27 cellular contexts compared by ENCODE assay signal in the genomic region with DNA sequence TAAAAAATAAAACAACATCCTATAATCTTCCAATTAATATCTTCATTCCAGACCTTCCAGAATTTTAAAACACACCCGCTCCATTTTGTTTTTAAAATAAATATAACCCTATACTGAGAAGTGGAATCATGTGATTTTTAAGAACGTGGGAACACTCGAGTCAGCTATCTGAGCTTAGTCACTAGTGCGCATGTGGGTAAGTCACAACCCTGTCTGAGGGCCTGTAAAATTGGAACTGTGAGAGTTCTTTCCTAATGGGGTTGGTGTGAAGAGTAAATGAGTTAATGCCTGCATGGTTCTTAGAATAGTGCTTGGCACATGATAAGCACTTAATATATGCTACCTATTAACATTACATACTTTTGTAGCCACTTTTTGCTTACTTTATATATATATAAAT. TPM values are rescaled to one million over a fixed set of nuclear protein-coding genes. Genes with fewer than 3 reads are reported as not detected.
DNase-seq lines count a peak whose midpoint lies in the region; ATAC-seq and TF ChIP-seq lines count a peak whose summit lies in the region.
"Had no signal": no experiment of that assay in that cellular context is flagged by ENCODE, and none has a peak within 500 bp of the region (broad histone marks: within the 10 kb centered on the region; RNA-seq: fewer than 3 reads in every experiment).

No MANE protein-coding gene starts in this region.

- H3K9me3 Mint-ChIP-seq in activated CD4-positive, alpha-beta T cell treated with anti-CD3 and anti-CD28 coated beads, Interleukin-2, amount 10 ng/mL, durations not matched to agents 24 days and 14 days, result no peaks in the 10 kb centered on the region
- no peaks in the 10 kb centered on the region for H3K9me3 Mint-ChIP-seq in mesothelial cell of epicardium
- no peaks in the 10 kb centered on the region for H3K9me3 Mint-ChIP-seq in WTC11
- no peaks in the 10 kb centered on the region for H3K9me3 Mint-ChIP-seq in nephron progenitor cell
- H3K9me3 Mint-ChIP-seq in CD8-positive, alpha-beta memory T cell, result no peaks in the 10 kb centered on the region
- H3K9me3 Mint-ChIP-seq: activated naive CD4-positive, alpha-beta T cell treated with anti-CD3 and anti-CD28 coated beads, Interleukin-2, amount 10 ng/mL, durations not matched to agents 7 days and 5 days; activated T-cell treated with anti-CD3 and anti-CD28 coated beads, Interleukin-2, amount 50 U/mL, for 72 hours; effector memory CD8-positive, alpha-beta T cell; natural killer cell had no signal

- H3K4me1 Mint-ChIP-seq in activated CD4-positive, alpha-beta T cell treated with anti-CD3 and anti-CD28 coated beads, Interleukin-2, amount 10 ng/mL, durations not matched to agents 24 days and 14 days, result no peaks in the 10 kb centered on the region
- H3K4me1 Mint-ChIP-seq in mesothelial cell of epicardium (peaks cover 36% of the 10 kb centered on the region), WTC11 (no peaks in the 10 kb centered on the region), nephron progenitor cell (peaks cover 21% of the 10 kb centered on the region)
- H3K4me1 Mint-ChIP-seq in CD8-positive, alpha-beta memory T cell, result no peaks in the 10 kb centered on the region
- H3K4me1 Mint-ChIP-seq: activated CD4-positive, alpha-beta T cell treated with anti-CD3 and anti-CD28 coated beads for 36 hours; activated naive CD4-positive, alpha-beta T cell treated with anti-CD3 and anti-CD28 coated beads, Interleukin-2, amount 10 ng/mL, durations not matched to agents 7 days and 5 days; natural killer cell had no signal

- no peak overlapping the region for H3K4me3 Mint-ChIP-seq in activated CD4-positive, alpha-beta T cell treated with anti-CD3 and anti-CD28 coated beads, Interleukin-2, amount 10 ng/mL, durations not matched to agents 24 days and 14 days
- H3K4me3 Mint-ChIP-seq in mesothelial cell of epicardium (no peak overlapping the region), WTC11 (no peak overlapping the region), nephron progenitor cell (no peak overlapping the region)
- H3K4me3 Mint-ChIP-seq in CD8-positive, alpha-beta memory T cell, result no peak overlapping the region
- H3K4me3 Mint-ChIP-seq: activated CD4-positive, alpha-beta T cell treated with anti-CD3 and anti-CD28 coated beads for 36 hours; activated naive CD4-positive, alpha-beta T cell treated with anti-CD3 and anti-CD28 coated beads, Interleukin-2, amount 10 ng/mL, durations not matched to agents 7 days and 5 days; activated T-cell treated with anti-CD3 and anti-CD28 coated beads, Interleukin-2, amount 50 U/mL, for 72 hours; effector memory CD8-positive, alpha-beta T cell; natural killer cell had no signal

- H3K27me3 Mint-ChIP-seq in activated CD4-positive, alpha-beta T cell treated with anti-CD3 and anti-CD28 coated beads, Interleukin-2, amount 10 ng/mL, durations not matched to agents 24 days and 14 days, result peaks cover under 1% of the 10 kb centered on the region
- H3K27me3 Mint-ChIP-seq in mesothelial cell of epicardium (ENCODE audit: low read depth) (no peaks in the 10 kb centered on the region), WTC11 (ENCODE audit: low read depth) (no peaks in the 10 kb centered on the region), nephron progenitor cell (ENCODE audit: low read depth, poor library complexity) (peaks cover 3% of the 10 kb centered on the region)
- H3K27me3 Mint-ChIP-seq in CD8-positive, alpha-beta memory T cell, result no peaks in the 10 kb centered on the region
- H3K27me3 Mint-ChIP-seq: activated CD4-positive, alpha-beta T cell treated with anti-CD3 and anti-CD28 coated beads for 36 hours; activated naive CD4-positive, alpha-beta T cell treated with anti-CD3 and anti-CD28 coated beads, Interleukin-2, amount 10 ng/mL, durations not matched to agents 7 days and 5 days had no signal

- ATAC-seq in WTC11, result no peak
- ATAC-seq: activated CD4-positive, alpha-beta T cell treated with anti-CD3 and anti-CD28 coated beads for 36 hours; activated T-cell treated with anti-CD3 and anti-CD28 coated beads, Interleukin-2, amount 50 U/mL, for 72 hours; effector memory CD8-positive, alpha-beta T cell; esophagus mucosa; left colon; natural killer cell; PC-3 had no signal

- no peaks in the 10 kb centered on the region for H3K36me3 ChIP-seq in CD8-positive, alpha-beta memory T cell (ENCODE audit: insufficient read depth, low read length)
- H3K36me3 ChIP-seq: HAP-1 had no signal

- H3K4me3 ChIP-seq in fibroblast of villous mesenchyme (ENCODE audit: low read depth, low read length), result no peak overlapping the region
- H3K4me3 ChIP-seq in CD8-positive, alpha-beta memory T cell (ENCODE audit: low read length), result no peak overlapping the region
- H3K4me3 ChIP-seq: HAP-1 had no signal

- TF ChIP-seq CTCF in fibroblast of villous mesenchyme (IDR thresholded peaks at IDR 0.05; ENCODE audit: insufficient read depth, low read depth, low read length), result no peak
- TF ChIP-seq CTCF in mesothelial cell of epicardium (IDR thresholded peaks at IDR 0.05; ENCODE audit: unreplicated experiment), result no peak
- TF ChIP-seq CTCF in WTC11 (IDR thresholded peaks at IDR 0.05), result no peak
- no peak for TF ChIP-seq CTCF in nephron progenitor cell (IDR thresholded peaks at IDR 0.05)

- no peaks in the 10 kb centered on the region for H3K4me1 ChIP-seq in CD8-positive, alpha-beta memory T cell (ENCODE audit: insufficient read depth, low read length)
- H3K4me1 ChIP-seq: HAP-1, parathyroid adenoma had no signal

- H3K27me3 ChIP-seq in CD8-positive, alpha-beta memory T cell (ENCODE audit: insufficient read depth, low read length, poor library complexity, severe bottlenecking), result no peaks in the 10 kb centered on the region

- intact Hi-C loops in activated CD4-positive, alpha-beta T cell treated with anti-CD3 and anti-CD28 coated beads, Interleukin-2, amount 10 ng/mL, durations not matched to agents 24 days and 14 days (cut with micrococcal nuclease), result no loop called here

- H3K27ac ChIP-seq in CD8-positive, alpha-beta memory T cell (ENCODE audit: low read depth, low read length), result no peak overlapping the region
- H3K27ac ChIP-seq: 22Rv1, parathyroid adenoma had no signal

- DNase-seq in activated CD4-positive, alpha-beta T cell treated with anti-CD3 and anti-CD28 coated beads, Interleukin-2, amount 10 ng/mL, durations not matched to agents 24 days and 14 days, result peak; percentile 45
- DNase-seq in activated CD4-positive, alpha-beta T cell treated with anti-CD3 and anti-CD28 coated beads, Interleukin-2, amount 50 U/mL, for 4 hours, result no peak
- DNase-seq in fibroblast of villous mesenchyme (ENCODE audit: low read depth), result peak; percentile 68
- DNase-seq in mesothelial cell of epicardium (ENCODE audit: low spot score in 2 of 2, unreplicated experiment in 2 of 2), result no peak
- DNase-seq in WTC11 (ENCODE audit: low spot score), result no peak
- DNase-seq in nephron progenitor cell, result no peak
- DNase-seq in CD8-positive, alpha-beta memory T cell, result no peak
- no peak for DNase-seq in SKM-1 treated with dmso at 0.1 percent for 144 hours (lab: John Stamatoyannopoulos, UW; ENCODE audit: unreplicated experiment)
- DNase-seq: activated CD4-positive, alpha-beta T cell treated with anti-CD3 and anti-CD28 coated beads for 36 hours; activated naive CD4-positive, alpha-beta T cell treated with anti-CD3 and anti-CD28 coated beads, Interleukin-2, amount 10 ng/mL, durations not matched to agents 7 days and 5 days; activated T-cell treated with anti-CD3 and anti-CD28 coated beads, Interleukin-2, amount 50 U/mL, for 72 hours; AML-193; DMS53; effector memory CD8-positive, alpha-beta T cell; glutamatergic neuron; left colon; midbrain; natural killer cell; NCI-H1105 treated with DMSO at 0.1 percent for 48 hours; NCI-H2081; NCI-H345; PC-3; SHP77 treated with DMSO at 0.1 percent for 48 hours had no signal

- H3K27ac Mint-ChIP-seq in activated CD4-positive, alpha-beta T cell treated with anti-CD3 and anti-CD28 coated beads, Interleukin-2, amount 10 ng/mL, durations not matched to agents 24 days and 14 days, result no peak overlapping the region
- peak overlapping the region; percentile 63 for H3K27ac Mint-ChIP-seq in mesothelial cell of epicardium
- no peak overlapping the region for H3K27ac Mint-ChIP-seq in WTC11
- no peak overlapping the region for H3K27ac Mint-ChIP-seq in nephron progenitor cell
- H3K27ac Mint-ChIP-seq in CD8-positive, alpha-beta memory T cell, result no peak overlapping the region
- H3K27ac Mint-ChIP-seq: activated CD4-positive, alpha-beta T cell treated with anti-CD3 and anti-CD28 coated beads for 36 hours; activated naive CD4-positive, alpha-beta T cell treated with anti-CD3 and anti-CD28 coated beads, Interleukin-2, amount 10 ng/mL, durations not matched to agents 7 days and 5 days; activated T-cell treated with anti-CD3 and anti-CD28 coated beads, Interleukin-2, amount 50 U/mL, for 72 hours; effector memory CD8-positive, alpha-beta T cell; natural killer cell had no signal

- POLR2A ChIA-PET in WTC11 (lab: Charles Lee), result no interaction called here
- POLR2A ChIA-PET in CD8-positive, alpha-beta memory T cell (lab: Charles Lee), result no interaction called here

- no peaks in the 10 kb centered on the region for H3K9me3 ChIP-seq in CD8-positive, alpha-beta memory T cell (ENCODE audit: low read length)
- H3K9me3 ChIP-seq: HAP-1 had no signal

- CTCF ChIA-PET in WTC11 (lab: Charles Lee), result interaction anchor here (1.4 kb wide), 1 partner anchor 45 kb away, joined by 3 read pairs; no protein-coding TSS in a partner anchor
- CTCF ChIA-PET in CD8-positive, alpha-beta memory T cell (lab: Charles Lee), result interaction anchor here (1.3 kb wide), 1 partner anchor 174 kb away, joined by 3 read pairs; no protein-coding TSS in a partner anchor

- H3K36me3 Mint-ChIP-seq in activated CD4-positive, alpha-beta T cell treated with anti-CD3 and anti-CD28 coated beads, Interleukin-2, amount 10 ng/mL, durations not matched to agents 24 days and 14 days (ENCODE audit: low read depth), result no peaks in the 10 kb centered on the region
- H3K36me3 Mint-ChIP-seq in mesothelial cell of epicardium, result no peaks in the 10 kb centered on the region
- H3K36me3 Mint-ChIP-seq in WTC11, result no peaks in the 10 kb centered on the region
- no peaks in the 10 kb centered on the region for H3K36me3 Mint-ChIP-seq in nephron progenitor cell (ENCODE audit: low read depth)
- H3K36me3 Mint-ChIP-seq in CD8-positive, alpha-beta memory T cell, result no peaks in the 10 kb centered on the region
- H3K36me3 Mint-ChIP-seq: activated naive CD4-positive, alpha-beta T cell treated with anti-CD3 and anti-CD28 coated beads, Interleukin-2, amount 10 ng/mL, durations not matched to agents 7 days and 5 days; natural killer cell had no signal

TF ChIP-seq in WTC11, 78 proteins besides CTCF, POLR2A, EP300 and RAD21 (continues in another document):
- TF ChIP-seq ETV6 (CRISPR knock-in tag; IDR thresholded peaks at IDR 0.05), result no peak

RNA-seq across cellular contexts. Expression of a gene that starts 19.9 kb away (rescaled TPM):
- total RNA-seq in activated CD4-positive, alpha-beta T cell treated with anti-CD3 and anti-CD28 coated beads, Interleukin-2, amount 10 ng/mL, durations not matched to agents 24 days and 14 days, result 54.5 and 55.4 TPM in 2 replicates
- total RNA-seq in fibroblast of villous mesenchyme (71.7 and 637 TPM in 2 replicates), mesothelial cell of epicardium (108 to 110 TPM (median 109 TPM) in 3 replicates), WTC11 (2021) (78.6 to 85.5 TPM (median 84.4 TPM) in 3 replicates)
- total RNA-seq in CD8-positive, alpha-beta memory T cell, result 10 to 100 TPM; 57.9 to 72.3 TPM
- polyA plus RNA-seq in CD8-positive, alpha-beta memory T cell, result 51.2 TPM

Comparison
In these comparisons a context has a peak if more than half of its experiments do, and no peak if none do; other contexts are left out.
1. DNase-seq: peak in activated CD4-positive, alpha-beta T cell treated with anti-CD3 and anti-CD28 coated beads, Interleukin-2, amount 10 ng/mL, durations not matched to agents 24 days and 14 days (single experiment) and fibroblast of villous mesenchyme (single experiment); none in activated CD4-positive, alpha-beta T cell treated with anti-CD3 and anti-CD28 coated beads, Interleukin-2, amount 50 U/mL, for 4 hours (0 of 2), mesothelial cell of epicardium (0 of 2), WTC11 (single experiment), nephron progenitor cell (single experiment), CD8-positive, alpha-beta memory T cell (0 of 5) and SKM-1 treated with dmso at 0.1 percent for 144 hours (single experiment).